Comparison of ENCODE assay signal across 8 cellular contexts in the genomic region with DNA sequence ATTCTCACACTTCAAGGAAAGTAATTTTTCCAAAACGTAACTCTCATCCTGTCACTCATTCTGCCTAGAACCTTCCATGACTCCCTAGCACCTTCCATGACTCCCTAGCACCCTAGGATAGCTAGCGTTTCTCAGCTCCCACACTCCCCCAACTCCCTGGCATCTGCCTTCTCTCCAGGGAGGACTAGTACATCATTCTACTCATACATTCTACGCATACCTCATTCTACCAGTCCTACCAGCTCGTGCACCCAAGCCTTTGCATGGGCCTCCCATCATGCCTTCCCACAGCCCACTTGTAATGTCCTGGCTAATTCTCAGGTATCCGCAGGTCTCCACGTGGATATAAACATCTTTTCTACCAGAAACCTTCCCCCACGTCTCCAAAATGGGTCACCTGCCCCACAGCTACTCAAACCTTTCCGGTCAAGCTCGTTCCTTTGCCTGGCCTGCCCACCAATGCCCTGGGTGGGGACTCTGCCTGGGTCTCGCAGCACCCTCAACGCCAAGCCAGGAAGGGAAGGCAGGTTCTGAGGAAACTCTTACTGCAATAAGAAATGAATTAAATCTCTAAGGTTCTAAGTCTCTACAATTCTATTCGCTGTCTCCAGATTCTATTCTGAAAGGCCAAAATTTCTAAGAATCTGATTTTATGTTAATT.
DNase-seq lines count a peak whose midpoint lies in the region; ATAC-seq, FAIRE-seq and TF ChIP-seq lines count a peak whose summit lies in the region.

No MANE protein-coding gene starts in this region.

- DNase-seq in HL-60 (ENCODE audit: low read depth in 1 of 2, low spot score in 1 of 2) (no peak), GM19238 (ENCODE audit: insufficient read length, low spot score) (no peak), HTR-8/SVneo (ENCODE audit: insufficient read length, low spot score) (no peak), NCI-H2029 treated with DMSO at 0.1 percent for 48 hours (lab: John Stamatoyannopoulos, UW) (no peak)
- peak; percentile 52 for DNase-seq in activated CD8-positive, alpha-beta memory T cell treated with anti-CD3 and anti-CD28 coated beads, Interleukin-2, amount 50 U/mL, for 48 hours
- DNase-seq in stimulated activated effector memory CD8-positive, alpha-beta T cell treated with anti-CD3 and anti-CD28 coated beads, Interleukin-12 subunit alpha, Interleukin-12 subunit beta, amount 100 ng/mL, for 72 hours (ENCODE audit: low spot score in 2 of 2) = no peak

- H3K27ac ChIP-seq in HL-60 (replicated peaks) = no peak overlapping the region

- TF ChIP-seq CTCF in HL-60 (IDR thresholded peaks at IDR 0.05; ENCODE audit: insufficient read depth, low read length) = no peak

- H3K9me3 ChIP-seq in iPS-15b (ENCODE audit: control insufficient read depth, insufficient read depth, low read length) = no peaks in the 10 kb centered on the region

- peaks cover 5% of the 10 kb centered on the region for H3K27me3 ChIP-seq in HL-60 (ENCODE audit: insufficient read depth, poor library complexity, severe bottlenecking)
- peaks cover 9% of the 10 kb centered on the region for H3K27me3 ChIP-seq in iPS-15b (ENCODE audit: control insufficient read depth, insufficient read depth, low read length)

- no peak for FAIRE-seq in HTR-8/SVneo (lab: Jason Lieb, UNC)

- peaks cover 2% of the 10 kb centered on the region for H3K36me3 ChIP-seq in iPS-15b (ENCODE audit: control insufficient read depth, insufficient read depth, low read length)

- H3K4me3 ChIP-seq in HL-60 (replicated peaks; ENCODE audit: insufficient read depth, low read length) = peak overlapping the region; percentile 62
- H3K4me3 ChIP-seq in iPS-15b (ENCODE audit: low read depth, low read length) = peak overlapping the region; percentile 66

- no peaks in the 10 kb centered on the region for H3K36me3 Mint-ChIP-seq in stimulated activated effector memory CD8-positive, alpha-beta T cell treated with anti-CD3 and anti-CD28 coated beads, Interleukin-12 subunit alpha, Interleukin-12 subunit beta, amount 100 ng/mL, for 72 hours

- H3K9ac ChIP-seq in iPS-15b (ENCODE audit: low read depth, low read length) = peak overlapping the region; percentile 12

- H3K27ac Mint-ChIP-seq in stimulated activated effector memory CD8-positive, alpha-beta T cell treated with anti-CD3 and anti-CD28 coated beads, Interleukin-12 subunit alpha, Interleukin-12 subunit beta, amount 100 ng/mL, for 72 hours = no peak overlapping the region

- H3K4me3 Mint-ChIP-seq in stimulated activated effector memory CD8-positive, alpha-beta T cell treated with anti-CD3 and anti-CD28 coated beads, Interleukin-12 subunit alpha, Interleukin-12 subunit beta, amount 100 ng/mL, for 72 hours = peak overlapping the region; percentile 84

- H3K9me3 Mint-ChIP-seq in stimulated activated effector memory CD8-positive, alpha-beta T cell treated with anti-CD3 and anti-CD28 coated beads, Interleukin-12 subunit alpha, Interleukin-12 subunit beta, amount 100 ng/mL, for 72 hours = no peaks in the 10 kb centered on the region

- peaks cover 45% of the 10 kb centered on the region for H3K4me1 Mint-ChIP-seq in stimulated activated effector memory CD8-positive, alpha-beta T cell treated with anti-CD3 and anti-CD28 coated beads, Interleukin-12 subunit alpha, Interleukin-12 subunit beta, amount 100 ng/mL, for 72 hours

- peaks cover 12% of the 10 kb centered on the region for H3K4me1 ChIP-seq in iPS-15b (ENCODE audit: control insufficient read depth, insufficient read depth, low read length)

- ATAC-seq in stimulated activated effector memory CD8-positive, alpha-beta T cell treated with anti-CD3 and anti-CD28 coated beads, Interleukin-12 subunit alpha, Interleukin-12 subunit beta, amount 100 ng/mL, for 72 hours = no peak
- no peak for ATAC-seq in activated CD4-positive, CD25-positive, alpha-beta regulatory T cell treated with anti-CD3 and anti-CD28 coated beads, Interleukin-2, amount 50 U/mL, for 24 hours
